1 cellular context compared by ENCODE assay signal in genomic region chr15:101650145-101650544, GRCh38.
TF ChIP-seq lines count a peak whose summit lies in the region.

No MANE protein-coding gene starts in this region.

TF ChIP-seq in HCT116, 20 proteins besides CTCF, POLR2A, EP300 and RAD21 (continued from another document):
- TF ChIP-seq ELF1 (IDR thresholded peaks at IDR 0.05; ENCODE audit: borderline replicate concordance, low read depth) (no peak), EZH2 (IDR thresholded peaks at IDR 0.05) (no peak), ZNF274 (IDR thresholded peaks at IDR 0.05; ENCODE audit: low read depth, low read length) (no peak), SP1 (IDR thresholded peaks at IDR 0.05; ENCODE audit: low read depth) (no peak), YY1 (IDR thresholded peaks at IDR 0.05; ENCODE audit: extremely low read depth, insufficient replicate concordance, low read depth, low read length) (no peak), EGR1 (IDR thresholded peaks at IDR 0.05; ENCODE audit: low read depth) (no peak), ZBTB33 (IDR thresholded peaks at IDR 0.05; ENCODE audit: extremely low read depth, insufficient replicate concordance, low read length) (no peak), ZFX (IDR thresholded peaks at IDR 0.05) (no peak), JUND (IDR thresholded peaks at IDR 0.05) (no peak), SRF (IDR thresholded peaks at IDR 0.05; ENCODE audit: low read depth) (no peak)
